ENCODE assay signal across 10 cellular contexts in genomic region chr6:139841794-139842215, GRCh38.
DNase-seq lines count a peak whose midpoint lies in the region; ATAC-seq and TF ChIP-seq lines count a peak whose summit lies in the region.
"Had no signal": no experiment of that assay in that cellular context is flagged by ENCODE, and none has a peak within 500 bp of the region (broad histone marks: within the 10 kb centered on the region; RNA-seq: fewer than 3 reads in every experiment).

No MANE protein-coding gene starts in this region.

- peak overlapping the region; percentile 11; the same call in 1 of the 2 replicates for H3K27ac ChIP-seq in SU-DHL-6 (ENCODE audit: low read depth, low read length)
- H3K27ac ChIP-seq: SJCRH30 had no signal

- no peaks in the 10 kb centered on the region for H3K36me3 Mint-ChIP-seq in effector memory CD8-positive, alpha-beta T cell (ENCODE audit: insufficient read depth)

- no peak overlapping the region for H3K9ac ChIP-seq in SU-DHL-6 (ENCODE audit: low read length)

- H3K4me2 ChIP-seq in SU-DHL-6 (ENCODE audit: low read depth, low read length, poor library complexity, severe bottlenecking): peak overlapping the region; percentile 40

- no peaks in the 10 kb centered on the region for H3K79me2 ChIP-seq in SU-DHL-6 (ENCODE audit: insufficient read depth, low read length)

- TF ChIP-seq CTCF in GM13977 (IDR thresholded peaks at IDR 0.05; ENCODE audit: extremely low read depth, insufficient read depth, missing control alignments) (no peak), SU-DHL-6 (IDR thresholded peaks at IDR 0.05; ENCODE audit: insufficient read depth, low read length, poor library complexity, severe bottlenecking) (no peak)

- no peaks in the 10 kb centered on the region for H3F3A ChIP-seq in SU-DHL-6 (ENCODE audit: insufficient read depth)

- peak overlapping the region; percentile 57 for H2AFZ ChIP-seq in SU-DHL-6 (ENCODE audit: low read depth, low read length, severe bottlenecking)

- in situ Hi-C loops in GM13977 (cut with MboI; ENCODE audit: low pct_unique_long_range_greater_than_20kb, low sequenced_read_pairs, unreplicated experiment): no loop called here

- no peaks in the 10 kb centered on the region for H3K27me3 ChIP-seq in SU-DHL-6 (ENCODE audit: low read length)
- H3K27me3 ChIP-seq: SJCRH30 had no signal

- H3K9me3 ChIP-seq in SU-DHL-6 (ENCODE audit: insufficient read depth, low read length): no peaks in the 10 kb centered on the region
- H3K9me3 ChIP-seq: SJCRH30 had no signal

- peaks cover 0 to 3% of the 10 kb centered on the region in 2 donors for H3K4me1 Mint-ChIP-seq in effector memory CD8-positive, alpha-beta T cell (ENCODE audit: low read depth in 2 of 2)

- no peaks in the 10 kb centered on the region for H3K9me3 Mint-ChIP-seq in effector memory CD8-positive, alpha-beta T cell

- H3K27me3 Mint-ChIP-seq in effector memory CD8-positive, alpha-beta T cell: peaks cover 6 to 15% of the 10 kb centered on the region in 2 donors

- H3K4me3 Mint-ChIP-seq in effector memory CD8-positive, alpha-beta T cell: no peak overlapping the region

- DNase-seq in GM13977 (ENCODE audit: low spot score): peak; percentile 11
- no peak for DNase-seq in NCI-H345 (lab: John Stamatoyannopoulos, UW)
- no peak for DNase-seq in posterior vena cava (ENCODE audit: low spot score)
- DNase-seq in effector memory CD8-positive, alpha-beta T cell: no peak
- DNase-seq in left lobe of liver (ENCODE audit: low spot score): no peak
- DNase-seq: activated naive CD4-positive, alpha-beta T cell treated with Interleukin-2 at 50 U/mL for 16 hours; SJCRH30 had no signal

- no peak overlapping the region for H3K27ac Mint-ChIP-seq in effector memory CD8-positive, alpha-beta T cell

- ATAC-seq in GM21526 (IDR thresholded peaks at IDR 0.05; ENCODE audit: low FRiP score, unreplicated experiment) (peak; percentile 86), HG03354 (IDR thresholded peaks at IDR 0.05; ENCODE audit: poor library complexity, severe bottlenecking, unreplicated experiment) (peak; percentile 76), left lobe of liver (no peak)
- no peak for ATAC-seq in effector memory CD8-positive, alpha-beta T cell (replicated peaks)

- H4K20me1 ChIP-seq in SU-DHL-6 (ENCODE audit: low read depth, low read length): no peaks in the 10 kb centered on the region

- H3K4me3 ChIP-seq in SU-DHL-6 (ENCODE audit: insufficient read depth, low read length, poor library complexity, severe bottlenecking): no peak overlapping the region
- H3K4me3 ChIP-seq: SJCRH30 had no signal

- H3K9me2 ChIP-seq in SU-DHL-6 (replicated peaks; ENCODE audit: insufficient read depth, low read length): no peaks in the 10 kb centered on the region

- no peaks in the 10 kb centered on the region for H3K36me3 ChIP-seq in SU-DHL-6 (ENCODE audit: low read length)
- H3K36me3 ChIP-seq: SJCRH30 had no signal

- intact Hi-C loops in posterior vena cava (cut with DNase I): no loop called here

Comparison
In these comparisons a context has a peak if more than half of its experiments do, and no peak if none do; other contexts are left out.
1. ATAC-seq: peak in GM21526 (single experiment) and HG03354 (single experiment); none in effector memory CD8-positive, alpha-beta T cell (single experiment) and left lobe of liver (single experiment).